In genomic region chr16:71927383-71927782, GRCh38 we compare ENCODE assay signal across 8 cellular contexts. TPM values are rescaled to one million over a fixed set of nuclear protein-coding genes. Genes with fewer than 3 reads are reported as not detected.
DNase-seq lines count a peak whose midpoint lies in the region; ATAC-seq and TF ChIP-seq lines count a peak whose summit lies in the region.

No MANE protein-coding gene starts in this region.

- DNase-seq in activated T-cell treated with anti-CD3 and anti-CD28 coated beads, Interleukin-2, amount 50 U/mL, for 24 hours, result no peak
- DNase-seq in activated T-cell treated with anti-CD3 and anti-CD28 coated beads, Interleukin-2, amount 50 U/mL, for 48 hours, result no peak
- peak; percentile 88 for DNase-seq in astrocyte of the cerebellum (ENCODE audit: low read depth)
- no peak for DNase-seq in upper lobe of left lung
- no peak for DNase-seq in effector CD4-positive, alpha-beta T cell
- no peak for DNase-seq in GM13977 (ENCODE audit: low spot score)

- H3K9me3 ChIP-seq in upper lobe of left lung, result no peaks in the 10 kb centered on the region

- peaks cover 21% of the 10 kb centered on the region for H3K4me1 Mint-ChIP-seq in activated T-cell treated with anti-CD3 and anti-CD28 coated beads, Interleukin-2, amount 50 U/mL, for 24 hours (ENCODE audit: low read depth)

- TF ChIP-seq CTCF in astrocyte of the cerebellum (IDR thresholded peaks at IDR 0.05; ENCODE audit: low read depth, low read length, missing control alignments), result no peak
- no peak for TF ChIP-seq CTCF in upper lobe of left lung (IDR thresholded peaks at IDR 0.05)
- no peak for TF ChIP-seq CTCF in GM13977 (IDR thresholded peaks at IDR 0.05; ENCODE audit: extremely low read depth, insufficient read depth, missing control alignments)

- ATAC-seq in upper lobe of left lung (ENCODE audit: low FRiP score in 2 of 2), result peak in 1 of 2 donors; percentile 57
- no peak for ATAC-seq in GM21723 (IDR thresholded peaks at IDR 0.05; ENCODE audit: unreplicated experiment)

- H3K27ac ChIP-seq in layer of hippocampus (ENCODE audit: low read depth, low read length) (peak overlapping the region; percentile 28), upper lobe of left lung (peak overlapping the region; percentile 42 to 71 (median 61))

- no peak for TF ChIP-seq POLR2A in upper lobe of left lung (IDR thresholded peaks at IDR 0.05)

- peaks cover 39 to 87% (median 59%) of the 10 kb centered on the region in 4 donors for H3K36me3 ChIP-seq in upper lobe of left lung

- peak overlapping the region; percentile 76 for H3K27ac Mint-ChIP-seq in activated T-cell treated with anti-CD3 and anti-CD28 coated beads, Interleukin-2, amount 50 U/mL, for 24 hours

- H3K27me3 ChIP-seq in layer of hippocampus (ENCODE audit: control insufficient read depth, insufficient read depth, low read length) (no peaks in the 10 kb centered on the region), upper lobe of left lung (no peaks in the 10 kb centered on the region)

- H3K4me3 ChIP-seq in astrocyte of the cerebellum (ENCODE audit: low read depth, low read length) (no peak overlapping the region), upper lobe of left lung (no peak overlapping the region)

- in situ Hi-C loops in astrocyte of the cerebellum (cut with HindIII; ENCODE audit: low sequenced_read_pairs) (no loop called here), GM13977 (cut with MboI; ENCODE audit: low pct_unique_long_range_greater_than_20kb, low sequenced_read_pairs, unreplicated experiment) (no loop called here)

- no peaks in the 10 kb centered on the region for H3K27me3 Mint-ChIP-seq in activated T-cell treated with anti-CD3 and anti-CD28 coated beads, Interleukin-2, amount 50 U/mL, for 24 hours

- TF ChIP-seq EP300 in upper lobe of left lung (IDR thresholded peaks at IDR 0.05), result no peak

- H3K36me3 Mint-ChIP-seq in activated T-cell treated with anti-CD3 and anti-CD28 coated beads, Interleukin-2, amount 50 U/mL, for 24 hours (ENCODE audit: low read depth), result peaks cover 91% of the 10 kb centered on the region

- no peak overlapping the region for H3K4me3 Mint-ChIP-seq in activated T-cell treated with anti-CD3 and anti-CD28 coated beads, Interleukin-2, amount 50 U/mL, for 24 hours

- peaks cover 29 to 40% (median 34%) of the 10 kb centered on the region in 4 donors for H3K4me1 ChIP-seq in upper lobe of left lung

- no peaks in the 10 kb centered on the region for H3K9me3 Mint-ChIP-seq in activated T-cell treated with anti-CD3 and anti-CD28 coated beads, Interleukin-2, amount 50 U/mL, for 24 hours

- WGBS in upper lobe of left lung, 2 donors, result 42 to 45% methylated on average over 3 of the region's 3 CpGs

RNA-seq across cellular contexts. Expression of gene IST1, which starts 32.1 kb away (rescaled TPM):
- total RNA-seq in upper lobe of left lung, result 100 to 1,000 TPM; 164 to 224 (median 176) TPM

RNA-seq across cellular contexts. Expression of gene ZNF821, which starts 43.4 kb away (rescaled TPM):
- 10 to 100 TPM in 2 of 6 donors, 1 to 10 TPM in 4; 5.9 to 32.5 (median 7.4) TPM for total RNA-seq in upper lobe of left lung
